8 cellular contexts compared by ENCODE assay signal in genomic region chr5:139698461-139699146, GRCh38. TPM values are rescaled to one million over a fixed set of nuclear protein-coding genes. Genes with fewer than 3 reads are reported as not detected.
A peak's percentile ranks its signal among the peaks of the same experiment; 100 is the strongest.
DNase-seq lines count a peak whose midpoint lies in the region; ATAC-seq and TF ChIP-seq lines count a peak whose summit lies in the region.

No MANE protein-coding gene starts in this region.

- CTCF ChIA-PET in MCF 10A (lab: Yijun Ruan, JAX) = interaction anchor here (0.6 to 1.6 kb wide), 4 partner anchors 8 to 126 kb away, joined by 3 to 4 read pairs (median 4); no protein-coding TSS in a partner anchor

- H3K4me3 ChIP-seq in skeletal muscle tissue (ENCODE audit: low read length in 3 of 3) = peak overlapping the region in 2 of 3 donors; percentile 9 to 29

- H3K36me3 ChIP-seq in skeletal muscle tissue (ENCODE audit: control insufficient read depth in 3 of 3, insufficient read depth in 3 of 3, low read length in 3 of 3) = no peaks in the 10 kb centered on the region

- H3K27me3 Mint-ChIP-seq in IgD-negative memory B cell (peaks cover 35% of the 10 kb centered on the region), MCF 10A (ENCODE audit: insufficient read depth, unreplicated experiment) (no peaks in the 10 kb centered on the region)

- no peak for TF ChIP-seq CTCF in MCF 10A (IDR thresholded peaks at IDR 0.05; ENCODE audit: unreplicated experiment)

- H3K27ac Mint-ChIP-seq in IgD-negative memory B cell = peak overlapping the region in 2 of 3 donors; percentile 40 to 49
- H3K27ac Mint-ChIP-seq in MCF 10A (ENCODE audit: low read depth, unreplicated experiment) = no peak overlapping the region

- H3K9me3 Mint-ChIP-seq in IgD-negative memory B cell (no peaks in the 10 kb centered on the region), MCF 10A (ENCODE audit: unreplicated experiment) (no peaks in the 10 kb centered on the region)

- H3K36me3 Mint-ChIP-seq in IgD-negative memory B cell (no peaks in the 10 kb centered on the region), MCF 10A (ENCODE audit: insufficient read depth, unreplicated experiment) (no peaks in the 10 kb centered on the region)

- H3K27me3 ChIP-seq in skeletal muscle tissue (ENCODE audit: control insufficient read depth in 3 of 3, insufficient read depth in 3 of 3, low read length in 3 of 3) = peaks cover 0 to under 1% (median 0%) of the 10 kb centered on the region in 3 donors

- BruUV-seq in MCF 10A (replicated peaks; lab: Mats Ljungman, UMichigan) = no TSS peak

- intact Hi-C loops in MCF 10A (cut with micrococcal nuclease) = loop anchor here (10.0 kb wide), 1 partner anchor 66 kb away; no protein-coding TSS in a partner anchor

- no peaks in the 10 kb centered on the region for H3K9me3 ChIP-seq in skeletal muscle tissue (ENCODE audit: control insufficient read depth in 3 of 3, low read length in 3 of 3)

- H3K4me1 Mint-ChIP-seq in IgD-negative memory B cell (peaks cover 18 to 27% (median 25%) of the 10 kb centered on the region in 3 donors), MCF 10A (ENCODE audit: insufficient read depth, unreplicated experiment) (no peaks in the 10 kb centered on the region)

- peak; percentile 90 for DNase-seq in AG20443 (ENCODE audit: low spot score)
- peak; percentile 40 for DNase-seq in MCF 10A (ENCODE audit: unreplicated experiment)
- peak; percentile 62 for DNase-seq in iris pigment epithelial cell (ENCODE audit: low read depth)
- no peak for DNase-seq in NOMO-1 treated with dmso at 0.1 percent for 144 hours (lab: John Stamatoyannopoulos, UW; ENCODE audit: unreplicated experiment)

- ATAC-seq in GM18511 (IDR thresholded peaks at IDR 0.05; ENCODE audit: unreplicated experiment) (no peak), HG02678 (IDR thresholded peaks at IDR 0.05; ENCODE audit: unreplicated experiment) (no peak)

- peak overlapping the region; percentile 83 for H3K27ac ChIP-seq in skeletal muscle tissue (ENCODE audit: low read depth, low read length)

- peak overlapping the region in 1 of 3 donors; percentile 68 for H3K9ac ChIP-seq in skeletal muscle tissue (ENCODE audit: low read depth in 1 of 3, low read length in 3 of 3)

- H3K4me1 ChIP-seq in skeletal muscle tissue (ENCODE audit: control insufficient read depth in 3 of 3, insufficient read depth in 3 of 3, low read length in 3 of 3) = peaks cover 29 to 47% (median 37%) of the 10 kb centered on the region in 3 donors

- H3K4me3 Mint-ChIP-seq in IgD-negative memory B cell (peak overlapping the region; percentile 8 to 86 (median 49)), MCF 10A (ENCODE audit: unreplicated experiment) (no peak overlapping the region)

- POLR2A ChIA-PET in MCF 10A (lab: Yijun Ruan, JAX) = interaction anchor here (1.3 kb wide), 1 partner anchor 38 kb away, joined by 3 read pairs; no protein-coding TSS in a partner anchor

RNA-seq across cellular contexts. Expression of gene CXXC5, which starts 50.5 kb away (rescaled TPM):
- polyA plus RNA-seq in IgD-negative memory B cell = 447 TPM
- total RNA-seq in MCF 10A (2022) = 7.8 and 10.9 TPM in 2 replicates
- 66.8 TPM for total RNA-seq in skeletal muscle tissue
